ENCODE assay signal across 8 cellular contexts in genomic region chr9:73869261-73869660, GRCh38.
DNase-seq lines count a peak whose midpoint lies in the region; ATAC-seq and TF ChIP-seq lines count a peak whose summit lies in the region.
"Had no signal": no experiment of that assay in that cellular context is flagged by ENCODE, and none has a peak within 500 bp of the region (broad histone marks: within the 10 kb centered on the region; RNA-seq: fewer than 3 reads in every experiment).

No MANE protein-coding gene starts in this region.

- H3K27ac ChIP-seq in adrenal gland, result no peak overlapping the region
- H3K27ac ChIP-seq: neutrophil had no signal

- no peaks in the 10 kb centered on the region for H3K4me1 ChIP-seq in adrenal gland (replicated peaks in 1 of 2)

- no peaks in the 10 kb centered on the region for H3K36me3 Mint-ChIP-seq in T-helper 17 cell (ENCODE audit: low read depth)

- H3K27ac Mint-ChIP-seq in T-helper 17 cell, result no peak overlapping the region

- no peaks in the 10 kb centered on the region for H3K4me1 Mint-ChIP-seq in T-helper 17 cell

- no peak overlapping the region for H3K4me3 Mint-ChIP-seq in T-helper 17 cell

- TF ChIP-seq CTCF in foreskin fibroblast (IDR thresholded peaks at IDR 0.05; ENCODE audit: low read depth, low read length) (no peak), adrenal gland (IDR thresholded peaks at IDR 0.05) (no peak)

- no peaks in the 10 kb centered on the region for H3K27me3 Mint-ChIP-seq in T-helper 17 cell

- TF ChIP-seq POLR2A in adrenal gland (IDR thresholded peaks at IDR 0.05), result no peak

- H3K4me3 ChIP-seq in MG63, result no peak overlapping the region
- H3K4me3 ChIP-seq in foreskin fibroblast (ENCODE audit: low read depth in 1 of 2, low read length in 2 of 2), result no peak overlapping the region
- H3K4me3 ChIP-seq in adrenal gland, result no peak overlapping the region

- DNase-seq in HCEC 1CT (peak; percentile 91), MG63 (peak; percentile 62), T-helper 17 cell (no peak), foreskin fibroblast (peak; percentile 23 to 50), adrenal gland (no peak), AG08396 (ENCODE audit: low spot score) (no peak)

- WGBS in adrenal gland, 4 donors, result 43 to 55% (median 52%) methylated on average over 3 of the region's 3 CpGs

- intact Hi-C loops in adrenal gland (cut with DNase I), result no loop called here

- no peaks in the 10 kb centered on the region for H3K27me3 ChIP-seq in MG63
- no peaks in the 10 kb centered on the region for H3K27me3 ChIP-seq in adrenal gland
- H3K27me3 ChIP-seq: neutrophil had no signal

- H3K9me3 ChIP-seq in MG63, result no peaks in the 10 kb centered on the region
- H3K9me3 ChIP-seq in T-helper 17 cell (ENCODE audit: control insufficient read depth, low read length, poor library complexity, severe bottlenecking), result no peaks in the 10 kb centered on the region
- no peaks in the 10 kb centered on the region for H3K9me3 ChIP-seq in adrenal gland (replicated peaks in 1 of 3)
- H3K9me3 ChIP-seq: neutrophil had no signal

- ATAC-seq in GM18517 (IDR thresholded peaks at IDR 0.05; ENCODE audit: unreplicated experiment) (peak; percentile 100), T-helper 17 cell (peak; percentile 35)

- H3K36me3 ChIP-seq in MG63 (no peaks in the 10 kb centered on the region), adrenal gland (replicated peaks in 1 of 2) (no peaks in the 10 kb centered on the region)
- H3K36me3 ChIP-seq: neutrophil had no signal

Comparison
In these comparisons a context has a peak if more than half of its experiments do, and no peak if none do; other contexts are left out.
1. DNase-seq: peak in HCEC 1CT (single experiment), MG63 (single experiment) and foreskin fibroblast (2 of 2); none in T-helper 17 cell (0 of 3), adrenal gland (0 of 7) and AG08396 (single experiment).